17 cellular contexts compared by ENCODE assay signal in the genomic region with DNA sequence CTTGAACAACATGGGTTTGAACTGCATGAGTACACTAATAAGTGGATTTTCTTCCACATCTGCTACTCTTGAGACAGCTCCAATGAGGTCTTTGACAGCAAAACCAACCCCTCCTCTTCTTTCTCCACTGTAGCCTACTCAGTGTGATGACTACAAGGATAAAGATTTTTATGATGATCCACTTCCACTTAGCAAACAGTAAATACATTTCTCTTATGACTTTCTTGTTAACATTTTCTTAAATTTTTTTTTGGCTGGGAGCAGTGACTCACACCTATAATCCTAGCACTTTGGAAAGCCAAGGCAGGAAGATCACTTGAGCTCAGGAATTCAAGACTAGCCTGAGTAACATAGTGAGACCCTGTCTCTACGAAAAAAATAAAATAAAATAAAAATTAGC. TPM values are rescaled to one million over a fixed set of nuclear protein-coding genes. Genes with fewer than 3 reads are reported as not detected.
DNase-seq lines count a peak whose midpoint lies in the region; ATAC-seq, FAIRE-seq and TF ChIP-seq lines count a peak whose summit lies in the region.
"Had no signal": no experiment of that assay in that cellular context is flagged by ENCODE, and none has a peak within 500 bp of the region (broad histone marks: within the 10 kb centered on the region; RNA-seq: fewer than 3 reads in every experiment).

No MANE protein-coding gene starts in this region.

- H3K4me2 ChIP-seq in K562 (ENCODE audit: insufficient read depth, low read length), result no peak overlapping the region

- H3K27me3 ChIP-seq in K562 (ENCODE audit: control insufficient read depth in 2 of 2, insufficient read depth in 2 of 2, low read length in 2 of 2), result no peaks in the 10 kb centered on the region
- H3K27me3 ChIP-seq: uterus had no signal

- ATAC-seq in K562 (no peak), GM21717 (IDR thresholded peaks at IDR 0.05; ENCODE audit: unreplicated experiment) (no peak)
- ATAC-seq: activated naive CD4-positive, alpha-beta T cell treated with anti-CD3 and anti-CD28 coated beads, Interleukin-2, amount 50 U/mL, for 72 hours; stimulated activated memory B cell treated with anti-CD40 and anti-IgM and Interleukin-4, amounts not matched to agents 10 μg/mL and 1 μg/mL and 100 μg/mL, for 72 hours had no signal

- no peak overlapping the region for H3K4me3 ChIP-seq in K562
- H3K4me3 ChIP-seq: uterus had no signal

- no peak for TF ChIP-seq RAD21 in K562 (CRISPR knock-in tag; conservative IDR thresholded peaks at IDR 0.05 in 1 of 2, IDR thresholded peaks at IDR 0.05 in 1 of 2)

- no peaks in the 10 kb centered on the region for H3K79me2 ChIP-seq in K562 (ENCODE audit: control insufficient read depth, insufficient read depth, low read length)

- no peak for TF ChIP-seq EP300 in K562 (IDR thresholded peaks at IDR 0.05; ENCODE audit: low read length)

- H3K36me3 ChIP-seq in K562 (ENCODE audit: control insufficient read depth, insufficient read depth, low read length), result no peaks in the 10 kb centered on the region
- H3K36me3 ChIP-seq: uterus had no signal

- H3K4me1 ChIP-seq in K562 (replicated peaks in 1 of 2; ENCODE audit: control insufficient read depth in 2 of 2, insufficient read depth in 2 of 2, low read length in 2 of 2), result peaks cover 0 to 8% of the 10 kb centered on the region in 2 experiments; a peak in 3 of 5 replicates
- H3K4me1 ChIP-seq: uterus had no signal

- intact Hi-C loops in K562 (cut with micrococcal nuclease), result no loop called here

- no peaks in the 10 kb centered on the region for H3K9me1 ChIP-seq in K562 (ENCODE audit: control insufficient read depth, insufficient read depth, low read length)

- no peak for FAIRE-seq in K562 (lab: Jason Lieb, UNC)

- CTCF ChIA-PET in K562 (lab: Yijun Ruan, JAX; ENCODE audit: low intra/inter-chr PET ratio), result interaction anchor here (0.6 kb wide), 1 partner anchor 1023 kb away, joined by 3 read pairs; a partner anchor contains a TSS

- no peak for TF ChIP-seq POLR2A in K562 (conservative IDR thresholded peaks at IDR 0.05)

- no peaks in the 10 kb centered on the region for H3K9me3 ChIP-seq in K562 (replicated peaks; ENCODE audit: control insufficient read depth, insufficient read depth, low read depth, low read length)
- H3K9me3 ChIP-seq: uterus had no signal

- peak; percentile 9 for DNase-seq in DMS53 treated with DMSO at 0.1 percent for 48 hours (lab: John Stamatoyannopoulos, UW; ENCODE audit: unreplicated experiment)
- peak; percentile 66 for DNase-seq in LoVo (ENCODE audit: low spot score)
- DNase-seq in K562 (ENCODE audit: extremely low read depth in 1 of 4, low spot score in 3 of 4), result no peak
- peak; percentile 48 for DNase-seq in non-pigmented ciliary epithelial cell (ENCODE audit: low read depth)
- DNase-seq in HT-29 (ENCODE audit: low spot score), result no peak
- DNase-seq in ureter (ENCODE audit: low spot score), result no peak
- no peak for DNase-seq in NCI-H1930 (lab: John Stamatoyannopoulos, UW)
- DNase-seq: activated CD4-positive, alpha-beta T cell treated with anti-CD3 and anti-CD28 coated beads for 1 hour; CD4-positive, alpha-beta T cell; NCI-H1048; nephron progenitor cell; retina; stimulated activated CD4-positive, alpha-beta T cell treated with anti-CD3 and anti-CD28 coated beads, Interleukin-4, amount 100 ng/mL, for 4 hours; uterus had no signal

- WGBS in K562 (ENCODE audit: insufficient coverage, low coverage, missing lambda C conversion rate), result 29% methylated on average over 1 of the region's 1 CpG

- in situ Hi-C loops in K562 (cut with MboI), result no loop called here

- H3K27ac ChIP-seq in K562 (ENCODE audit: extremely low read depth, low read depth, low read length), result no peak overlapping the region
- H3K27ac ChIP-seq: uterus had no signal

- no peak overlapping the region for H3K9ac ChIP-seq in K562 (ENCODE audit: insufficient read depth in 1 of 2, low read depth in 2 of 2, low read length in 2 of 2)

- H4K20me1 ChIP-seq in K562 (replicated peaks; ENCODE audit: control insufficient read depth, insufficient read depth, low read length), result no peaks in the 10 kb centered on the region

- peak overlapping the region; percentile 29; the same call in 1 of the 2 replicates for H2AFZ ChIP-seq in K562 (ENCODE audit: low read depth, low read length)

- no TSS peak for BruUV-seq in K562 (replicated peaks; lab: Mats Ljungman, UMichigan)

- POLR2A ChIA-PET in K562 (lab: Yijun Ruan, JAX), result interaction anchor here (4.6 kb wide), 1 partner anchor 9 kb away, joined by 37 read pairs; a partner anchor contains a TSS

- no peak for TF ChIP-seq CTCF in K562 (IDR thresholded peaks at IDR 0.05 in 2 of 3, conservative IDR thresholded peaks at IDR 0.05 in 1 of 3; ENCODE audit: insufficient read depth in 2 of 3, low read depth in 1 of 3, low read length in 3 of 3)

TF ChIP-seq in K562, 482 proteins besides CTCF, POLR2A, EP300 and RAD21:
- TF ChIP-seq, protein P1, sequence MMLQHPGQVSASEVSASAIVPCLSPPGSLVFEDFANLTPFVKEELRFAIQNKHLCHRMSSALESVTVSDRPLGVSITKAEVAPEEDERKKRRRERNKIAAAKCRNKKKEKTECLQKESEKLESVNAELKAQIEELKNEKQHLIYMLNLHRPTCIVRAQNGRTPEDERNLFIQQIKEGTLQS (IDR thresholded peaks at IDR 0.05), result no peak
- TF ChIP-seq, protein P1 (CRISPR knock-in tag; conservative IDR thresholded peaks at IDR 0.05), result no peak
- no peak for TF ChIP-seq SMC3 (conservative IDR thresholded peaks at IDR 0.05; ENCODE audit: insufficient read depth, low read depth, low read length)
- TF ChIP-seq, protein P2, sequence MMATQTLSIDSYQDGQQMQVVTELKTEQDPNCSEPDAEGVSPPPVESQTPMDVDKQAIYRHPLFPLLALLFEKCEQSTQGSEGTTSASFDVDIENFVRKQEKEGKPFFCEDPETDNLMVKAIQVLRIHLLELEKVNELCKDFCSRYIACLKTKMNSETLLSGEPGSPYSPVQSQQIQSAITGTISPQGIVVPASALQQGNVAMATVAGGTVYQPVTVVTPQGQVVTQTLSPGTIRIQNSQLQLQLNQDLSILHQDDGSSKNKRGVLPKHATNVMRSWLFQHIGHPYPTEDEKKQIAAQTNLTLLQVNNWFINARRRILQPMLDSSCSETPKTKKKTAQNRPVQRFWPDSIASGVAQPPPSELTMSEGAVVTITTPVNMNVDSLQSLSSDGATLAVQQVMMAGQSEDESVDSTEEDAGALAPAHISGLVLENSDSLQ (IDR thresholded peaks at IDR 0.05), result no peak
- TF ChIP-seq SRSF3 (IDR thresholded peaks at IDR 0.05; ENCODE audit: insufficient read depth, low read length), result no peak

RNA-seq across cellular contexts. Expression of a gene that starts 9.9 kb away (rescaled TPM):
- total RNA-seq in K562 (2011; cell fraction: chromatin; rRNA removed; ENCODE audit: low replicate concordance), result 653 and 1,130 TPM in 2 replicates
- 356 and 378 TPM in 2 replicates for total RNA-seq in K562 (2011; cell fraction: nucleolus; rRNA removed)
- total RNA-seq in K562 (2011; cell fraction: nucleoplasm; rRNA removed), result 459 and 505 TPM in 2 replicates
- total RNA-seq in K562 (2014; rRNA removed), result 428 and 733 TPM in 2 replicates
- total RNA-seq in K562 (2014; rRNA removed; fragmentation: Illumina TruSeq; extraction: Trizol), result 481 and 499 TPM in 2 replicates
- 719 and 734 TPM in 2 replicates for total RNA-seq in K562 (2015; rRNA removed; fragmentation: Illumina TruSeq; extraction: Trizol)
- total RNA-seq in K562 (2021), result 790 and 801 TPM in 2 replicates
- polyA plus RNA-seq in K562 (2011; rRNA removed), result 449 and 646 TPM in 2 replicates
- polyA plus RNA-seq in K562 (2011; cell fraction: cytosol; rRNA removed), result 153 and 186 TPM in 2 replicates
- polyA plus RNA-seq in K562 (2011; cell fraction: nucleus; rRNA removed), result 421 and 579 TPM in 2 replicates
- 338 and 520 TPM in 2 replicates for polyA plus RNA-seq in K562 (2012)
- 663 and 762 TPM in 2 replicates for polyA plus RNA-seq in K562 (2014; fragmentation: Illumina TruSeq; extraction: Trizol)
- polyA plus RNA-seq in K562 (2014; fragmentation: Nextera tagmentation; extraction: Ambion mirVana), result 100 to 1,000 TPM; 206 to 683 TPM
- 351 and 385 TPM in 2 replicates for polyA plus RNA-seq in K562 (2014; rRNA removed)
- polyA minus RNA-seq in K562 (2011; rRNA and poly(A)+ RNA removed), result 865 and 1,047 TPM in 2 replicates
- polyA minus RNA-seq in K562 (2011; cell fraction: cytosol; rRNA and poly(A)+ RNA removed), result 467 and 888 TPM in 2 replicates
- 266 and 377 TPM in 2 replicates for polyA minus RNA-seq in K562 (2011; cell fraction: nucleus; rRNA and poly(A)+ RNA removed)
- total RNA-seq in HT-29 (2014; rRNA removed; shearing (Covaris generic)), result 514 and 533 TPM in 2 replicates
- 1,147 TPM for total RNA-seq in ureter

RNA-seq across cellular contexts. Expression of a gene that starts 39.3 kb away (rescaled TPM):
- total RNA-seq in K562 (2011; cell fraction: chromatin; rRNA removed; ENCODE audit: low replicate concordance), result 26.1 and 84.9 TPM in 2 replicates
- 23.5 and 32.0 TPM in 2 replicates for total RNA-seq in K562 (2011; cell fraction: nucleolus; rRNA removed)
- 45.8 and 55.1 TPM in 2 replicates for total RNA-seq in K562 (2011; cell fraction: nucleoplasm; rRNA removed)
- 12.4 and 17.3 TPM in 2 replicates for total RNA-seq in K562 (2014; rRNA removed)
- total RNA-seq in K562 (2014; rRNA removed; fragmentation: Illumina TruSeq; extraction: Trizol), result 27.7 and 28.3 TPM in 2 replicates
- 24.6 and 28.6 TPM in 2 replicates for total RNA-seq in K562 (2015; rRNA removed; fragmentation: Illumina TruSeq; extraction: Trizol)
- 26.9 and 29.6 TPM in 2 replicates for total RNA-seq in K562 (2021)
- 59.1 and 70.7 TPM in 2 replicates for polyA plus RNA-seq in K562 (2011; rRNA removed)
- 22.8 and 36.5 TPM in 2 replicates for polyA plus RNA-seq in K562 (2011; cell fraction: cytosol; rRNA removed)
- 130 and 149 TPM in 2 replicates for polyA plus RNA-seq in K562 (2011; cell fraction: nucleus; rRNA removed)
- polyA plus RNA-seq in K562 (2012), result 20.0 and 25.3 TPM in 2 replicates
- 23.3 and 25.7 TPM in 2 replicates for polyA plus RNA-seq in K562 (2014; fragmentation: Illumina TruSeq; extraction: Trizol)
- 10 to 100 TPM; 21.3 to 25.1 TPM for polyA plus RNA-seq in K562 (2014; fragmentation: Nextera tagmentation; extraction: Ambion mirVana)
- polyA plus RNA-seq in K562 (2014; rRNA removed), result 26.8 and 30.1 TPM in 2 replicates
- polyA minus RNA-seq in K562 (2011; rRNA and poly(A)+ RNA removed), result 64.4 and 67.8 TPM in 2 replicates
- 22.4 and 27.6 TPM in 2 replicates for polyA minus RNA-seq in K562 (2011; cell fraction: cytosol; rRNA and poly(A)+ RNA removed)
- 46.0 and 95.5 TPM in 2 replicates for polyA minus RNA-seq in K562 (2011; cell fraction: nucleus; rRNA and poly(A)+ RNA removed)
- 16.1 and 16.6 TPM in 2 replicates for total RNA-seq in HT-29 (2014; rRNA removed; shearing (Covaris generic))
- total RNA-seq in ureter, result 54.0 TPM

Comparison
In these comparisons a context has a peak if more than half of its experiments do, and no peak if none do; other contexts are left out.
1. DNase-seq: peak in DMS53 treated with DMSO at 0.1 percent for 48 hours (single experiment), LoVo (single experiment) and non-pigmented ciliary epithelial cell (single experiment); none in K562 (0 of 4), HT-29 (single experiment), ureter (single experiment) and NCI-H1930 (0 of 2).